ENCODE assay signal across 9 cellular contexts in genomic region chr19:46984077-46985010, GRCh38. TPM values are rescaled to one million over a fixed set of nuclear protein-coding genes. Genes with fewer than 3 reads are reported as not detected.
DNase-seq lines count a peak whose midpoint lies in the region; ATAC-seq and TF ChIP-seq lines count a peak whose summit lies in the region.
"Had no signal": no experiment of that assay in that cellular context is flagged by ENCODE, and none has a peak within 500 bp of the region (broad histone marks: within the 10 kb centered on the region; RNA-seq: fewer than 3 reads in every experiment).

No MANE protein-coding gene starts in this region.

- no peak overlapping the region for H3K4me3 Mint-ChIP-seq in mesothelial cell of epicardium
- H3K4me3 Mint-ChIP-seq: activated B cell treated with CpG ODN at 0.5 μM for 24 hours had no signal

- TF ChIP-seq CTCF in mesothelial cell of epicardium (IDR thresholded peaks at IDR 0.05; ENCODE audit: unreplicated experiment): no peak

- peaks cover 16% of the 10 kb centered on the region for H3K4me1 Mint-ChIP-seq in mesothelial cell of epicardium

- DNase-seq in COR-L47 (lab: John Stamatoyannopoulos, UW) (peak; percentile 96), NCI-H2029 treated with DMSO at 0.1 percent for 48 hours (lab: John Stamatoyannopoulos, UW) (peak; percentile 31), mesothelial cell of epicardium (ENCODE audit: low spot score in 2 of 2, unreplicated experiment in 2 of 2) (no peak), cerebellar cortex (ENCODE audit: low spot score) (no peak), iPS-NIHi11 (ENCODE audit: low spot score) (no peak), NCI-H2171 treated with DMSO at 0.1 percent for 48 hours (lab: John Stamatoyannopoulos, UW) (no peak)
- no peak for DNase-seq in activated naive CD4-positive, alpha-beta T cell treated with anti-CD3 and anti-CD28 coated beads, Interleukin-2, amount 50 U/mL, for 72 hours (ENCODE audit: low spot score in 2 of 2)
- DNase-seq: activated B cell treated with CpG ODN at 0.5 μM for 24 hours had no signal

- H3K27ac ChIP-seq in cingulate gyrus (ENCODE audit: low read depth, low read length): peak overlapping the region; percentile 47

- H3K36me3 Mint-ChIP-seq in mesothelial cell of epicardium: peaks cover 5% of the 10 kb centered on the region
- H3K36me3 Mint-ChIP-seq in activated naive CD4-positive, alpha-beta T cell treated with anti-CD3 and anti-CD28 coated beads, Interleukin-2, amount 50 U/mL, for 72 hours: no peaks in the 10 kb centered on the region

- no peak for ATAC-seq in activated naive CD4-positive, alpha-beta T cell treated with anti-CD3 and anti-CD28 coated beads, Interleukin-2, amount 50 U/mL, for 72 hours

- H3K9me3 Mint-ChIP-seq in mesothelial cell of epicardium: no peaks in the 10 kb centered on the region
- H3K9me3 Mint-ChIP-seq in activated naive CD4-positive, alpha-beta T cell treated with anti-CD3 and anti-CD28 coated beads, Interleukin-2, amount 50 U/mL, for 72 hours: no peaks in the 10 kb centered on the region
- H3K9me3 Mint-ChIP-seq: activated B cell treated with CpG ODN at 0.5 μM for 24 hours had no signal

- H3K27me3 Mint-ChIP-seq in mesothelial cell of epicardium (ENCODE audit: low read depth): no peaks in the 10 kb centered on the region
- H3K27me3 Mint-ChIP-seq: activated B cell treated with CpG ODN at 0.5 μM for 24 hours had no signal

- H3K27ac Mint-ChIP-seq in mesothelial cell of epicardium: peak overlapping the region; percentile 40
- H3K27ac Mint-ChIP-seq in activated naive CD4-positive, alpha-beta T cell treated with anti-CD3 and anti-CD28 coated beads, Interleukin-2, amount 50 U/mL, for 72 hours: peak overlapping the region in 1 of 2 donors; percentile 44
- H3K27ac Mint-ChIP-seq: activated B cell treated with CpG ODN at 0.5 μM for 24 hours had no signal

RNA-seq across cellular contexts. Expression of gene NPAS1, which starts 35.3 kb away (rescaled TPM):
- total RNA-seq in mesothelial cell of epicardium: 3.4 to 3.9 TPM (median 3.9 TPM) in 3 replicates
- under 1 TPM in 1 of 2 donors, not detected in 1; 0.58 TPM for total RNA-seq in activated naive CD4-positive, alpha-beta T cell treated with anti-CD3 and anti-CD28 coated beads, Interleukin-2, amount 50 U/mL, for 72 hours

Comparison
In these comparisons a context has a peak if more than half of its experiments do, and no peak if none do; other contexts are left out.
1. DNase-seq: peak in COR-L47 (single experiment) and NCI-H2029 treated with DMSO at 0.1 percent for 48 hours (single experiment); none in mesothelial cell of epicardium (0 of 2), activated naive CD4-positive, alpha-beta T cell treated with anti-CD3 and anti-CD28 coated beads, Interleukin-2, amount 50 U/mL, for 72 hours (0 of 2), cerebellar cortex (single experiment), iPS-NIHi11 (single experiment) and NCI-H2171 treated with DMSO at 0.1 percent for 48 hours (single experiment).